ENCODE assay signal across 21 cellular contexts in genomic region chr21:34185051-34185750, GRCh38.
DNase-seq lines count a peak whose midpoint lies in the region; ATAC-seq and TF ChIP-seq lines count a peak whose summit lies in the region.
"Had no signal": no experiment of that assay in that cellular context is flagged by ENCODE, and none has a peak within 500 bp of the region (broad histone marks: within the 10 kb centered on the region; RNA-seq: fewer than 3 reads in every experiment).

No MANE protein-coding gene starts in this region.

- peaks cover 20% of the 10 kb centered on the region for H3K27me3 ChIP-seq in endodermal cell (ENCODE audit: control insufficient read depth, insufficient read depth, low read length, poor library complexity, severe bottlenecking)
- no peaks in the 10 kb centered on the region for H3K27me3 ChIP-seq in gastroesophageal sphincter
- H3K27me3 ChIP-seq: Peyer's patch, SJSA1 had no signal

- peaks cover 9% of the 10 kb centered on the region for H3K4me1 Mint-ChIP-seq in activated CD4-positive, alpha-beta T cell treated with anti-CD3 and anti-CD28 coated beads, Interleukin-2, amount 10 ng/mL, durations not matched to agents 24 days and 14 days
- H3K4me1 Mint-ChIP-seq in endodermal cell, result peaks cover 46% of the 10 kb centered on the region
- peaks cover 10% of the 10 kb centered on the region for H3K4me1 Mint-ChIP-seq in stimulated activated naive CD8-positive, alpha-beta T cell treated with anti-CD3 and anti-CD28 coated beads, Interleukin-15, amount 100 ng/mL, for 72 hours

- no peak overlapping the region for H3K4me3 Mint-ChIP-seq in activated CD4-positive, alpha-beta T cell treated with anti-CD3 and anti-CD28 coated beads, Interleukin-2, amount 10 ng/mL, durations not matched to agents 24 days and 14 days
- H3K4me3 Mint-ChIP-seq in endodermal cell, result no peak overlapping the region
- H3K4me3 Mint-ChIP-seq in stimulated activated naive CD8-positive, alpha-beta T cell treated with anti-CD3 and anti-CD28 coated beads, Interleukin-15, amount 100 ng/mL, for 72 hours, result no peak overlapping the region
- H3K4me3 Mint-ChIP-seq: CD14-positive monocyte had no signal

- H3K9me3 ChIP-seq in endodermal cell (ENCODE audit: control insufficient read depth, low read length) (peaks cover 10% of the 10 kb centered on the region), gastroesophageal sphincter (no peaks in the 10 kb centered on the region)
- H3K9me3 ChIP-seq: Peyer's patch, SJSA1 had no signal

- DNase-seq in activated CD4-positive, alpha-beta T cell treated with anti-CD3 and anti-CD28 coated beads, Interleukin-2, amount 10 ng/mL, durations not matched to agents 24 days and 14 days, result peak; percentile 51
- no peak for DNase-seq in activated CD4-positive, alpha-beta T cell treated with anti-CD3 and anti-CD28 coated beads for 48 hours
- DNase-seq in endodermal cell (no peak), retina (peak; percentile 74), NCI-H2081 treated with DMSO at 0.1 percent for 48 hours (lab: John Stamatoyannopoulos, UW) (no peak)
- no peak for DNase-seq in stimulated activated naive CD4-positive, alpha-beta T cell treated with Interleukin-2 at 50 U/mL for 16 hours (lab: John Stamatoyannopoulos, UW)
- DNase-seq in stimulated activated naive CD8-positive, alpha-beta T cell treated with anti-CD3 and anti-CD28 coated beads, Interleukin-15, amount 100 ng/mL, for 72 hours, result no peak
- DNase-seq: AML-193; GDM1; GOT3; NCI-H1092 treated with DMSO at 0.1 percent for 48 hours; NCI-H146; NCI-H2029 treated with DMSO at 0.1 percent for 48 hours; NCI-H510A; NK-92 treated with Interleukin-12 subunit alpha and Interleukin-12 subunit beta, amount 100 ng/mL, for 24 hours had no signal

- H3K4me3 ChIP-seq in endodermal cell (ENCODE audit: low read length), result no peak overlapping the region
- no peak overlapping the region for H3K4me3 ChIP-seq in gastroesophageal sphincter
- H3K4me3 ChIP-seq: K562, Peyer's patch, SJSA1 had no signal

- intact Hi-C loops in activated CD4-positive, alpha-beta T cell treated with anti-CD3 and anti-CD28 coated beads, Interleukin-2, amount 10 ng/mL, durations not matched to agents 24 days and 14 days (cut with micrococcal nuclease), result no loop called here

- no peak overlapping the region for H3K27ac Mint-ChIP-seq in activated CD4-positive, alpha-beta T cell treated with anti-CD3 and anti-CD28 coated beads, Interleukin-2, amount 10 ng/mL, durations not matched to agents 24 days and 14 days
- no peak overlapping the region for H3K27ac Mint-ChIP-seq in endodermal cell
- H3K27ac Mint-ChIP-seq in stimulated activated naive CD8-positive, alpha-beta T cell treated with anti-CD3 and anti-CD28 coated beads, Interleukin-15, amount 100 ng/mL, for 72 hours, result no peak overlapping the region
- H3K27ac Mint-ChIP-seq: CD14-positive monocyte had no signal

- no peak overlapping the region for H3K9ac ChIP-seq in endodermal cell (ENCODE audit: extremely low read depth, low read length, poor library complexity, severe bottlenecking)

- no peaks in the 10 kb centered on the region for H3K4me1 ChIP-seq in endodermal cell (ENCODE audit: control insufficient read depth, insufficient read depth, low read length)
- peaks cover 0 to 11% (median 0%) of the 10 kb centered on the region in 3 donors for H3K4me1 ChIP-seq in gastroesophageal sphincter
- H3K4me1 ChIP-seq: Peyer's patch had no signal

- no peak for TF ChIP-seq POLR2A in gastroesophageal sphincter (IDR thresholded peaks at IDR 0.05)

- H3K27ac ChIP-seq in endodermal cell (ENCODE audit: low read depth, low read length) (peak overlapping the region; percentile 15), gastroesophageal sphincter (no peak overlapping the region)
- H3K27ac ChIP-seq: 22Rv1, SJSA1 had no signal

- H3K36me3 Mint-ChIP-seq in activated CD4-positive, alpha-beta T cell treated with anti-CD3 and anti-CD28 coated beads, Interleukin-2, amount 10 ng/mL, durations not matched to agents 24 days and 14 days (ENCODE audit: low read depth), result peaks cover 10% of the 10 kb centered on the region
- H3K36me3 Mint-ChIP-seq in endodermal cell (ENCODE audit: low read depth), result peaks cover 28% of the 10 kb centered on the region

- H3K36me3 ChIP-seq in endodermal cell (ENCODE audit: control insufficient read depth, insufficient read depth, low read length) (peaks cover 5% of the 10 kb centered on the region), gastroesophageal sphincter (no peaks in the 10 kb centered on the region)
- H3K36me3 ChIP-seq: Peyer's patch, SJSA1 had no signal

- no peak for TF ChIP-seq CTCF in endodermal cell (conservative IDR thresholded peaks at IDR 0.05)
- no peak for TF ChIP-seq CTCF in gastroesophageal sphincter (IDR thresholded peaks at IDR 0.05)

- H3K9me3 Mint-ChIP-seq in activated CD4-positive, alpha-beta T cell treated with anti-CD3 and anti-CD28 coated beads, Interleukin-2, amount 10 ng/mL, durations not matched to agents 24 days and 14 days, result peaks cover 25% of the 10 kb centered on the region
- no peaks in the 10 kb centered on the region for H3K9me3 Mint-ChIP-seq in endodermal cell
- peaks cover 8 to 15% of the 10 kb centered on the region in 2 donors for H3K9me3 Mint-ChIP-seq in stimulated activated naive CD8-positive, alpha-beta T cell treated with anti-CD3 and anti-CD28 coated beads, Interleukin-15, amount 100 ng/mL, for 72 hours

- WGBS in endodermal cell (ENCODE audit: insufficient coverage in 1 of 2, insufficient read length in 1 of 2), 2 experiments, result 90 to 91% methylated on average over 13 to 15 of the region's 15 CpGs
- 100% methylated on average over 5 to 11 of the region's 15 CpGs for WGBS in gastroesophageal sphincter (ENCODE audit: low coverage in 1 of 2), 2 donors

- TF ChIP-seq EP300 in gastroesophageal sphincter (IDR thresholded peaks at IDR 0.05), result no peak

- H3K27me3 Mint-ChIP-seq in activated CD4-positive, alpha-beta T cell treated with anti-CD3 and anti-CD28 coated beads, Interleukin-2, amount 10 ng/mL, durations not matched to agents 24 days and 14 days, result no peaks in the 10 kb centered on the region
- H3K27me3 Mint-ChIP-seq in endodermal cell (ENCODE audit: insufficient read depth), result peaks cover 38% of the 10 kb centered on the region
- H3K27me3 Mint-ChIP-seq in stimulated activated naive CD8-positive, alpha-beta T cell treated with anti-CD3 and anti-CD28 coated beads, Interleukin-15, amount 100 ng/mL, for 72 hours, result no peaks in the 10 kb centered on the region

- ATAC-seq in gastroesophageal sphincter, result no peak
- no peak for ATAC-seq in stimulated activated naive CD8-positive, alpha-beta T cell treated with anti-CD3 and anti-CD28 coated beads, Interleukin-15, amount 100 ng/mL, for 72 hours

Comparison
In these comparisons a context has a peak if more than half of its experiments do, and no peak if none do; other contexts are left out.
1. DNase-seq: peak in activated CD4-positive, alpha-beta T cell treated with anti-CD3 and anti-CD28 coated beads, Interleukin-2, amount 10 ng/mL, durations not matched to agents 24 days and 14 days (single experiment) and retina (single experiment); none in activated CD4-positive, alpha-beta T cell treated with anti-CD3 and anti-CD28 coated beads for 48 hours (single experiment), endodermal cell (single experiment), stimulated activated naive CD4-positive, alpha-beta T cell treated with Interleukin-2 at 50 U/mL for 16 hours (single experiment), stimulated activated naive CD8-positive, alpha-beta T cell treated with anti-CD3 and anti-CD28 coated beads, Interleukin-15, amount 100 ng/mL, for 72 hours (0 of 2) and NCI-H2081 treated with DMSO at 0.1 percent for 48 hours (single experiment).